Comparison of ENCODE assay signal across 8 cellular contexts in the genomic region with DNA sequence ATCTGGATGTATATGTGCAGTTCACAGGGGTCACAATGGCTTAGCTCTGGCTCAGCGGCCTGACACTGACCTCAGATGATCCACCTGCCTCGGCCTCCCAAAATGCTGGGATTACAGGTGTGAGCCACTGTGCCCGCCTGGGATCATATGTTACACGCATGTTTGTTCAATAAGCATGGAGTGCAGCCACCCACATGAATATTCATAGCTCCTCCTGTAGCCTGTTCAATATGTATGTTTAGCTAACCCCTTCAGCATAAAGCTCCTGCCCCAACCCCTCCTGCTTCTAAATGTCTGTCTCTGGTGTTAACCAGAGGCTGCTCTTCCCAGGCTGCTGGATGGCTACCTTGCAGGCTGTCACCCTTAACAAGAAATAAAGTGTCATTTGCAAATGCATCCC. TPM values are rescaled to one million over a fixed set of nuclear protein-coding genes. Genes with fewer than 3 reads are reported as not detected.
DNase-seq lines count a peak whose midpoint lies in the region; ATAC-seq, FAIRE-seq and TF ChIP-seq lines count a peak whose summit lies in the region.
"Not testable (repeated sequence)": the region's sequence is repeated elsewhere in the genome, so short reads cannot be mapped to it uniquely, and the experiment has no call there.

No MANE protein-coding gene starts in this region.

- BruUV-seq in Calu3 (replicated peaks; lab: Mats Ljungman, UMichigan): not testable (repeated sequence)

- peak; percentile 13 for FAIRE-seq in urothelium cell line (lab: Jason Lieb, UNC)

- not testable (repeated sequence) for H3K9me3 Mint-ChIP-seq in Calu3 (ENCODE audit: low read depth, unreplicated experiment); IgD-negative memory B cell; T-helper 1 cell treated with Interleukin-12 subunit alpha and Interleukin-12 subunit beta and Interleukin-4 antibody, amounts not matched to agents 30 μg/mL and 1 μg/mL, for 36 hours; activated T-cell treated with anti-CD3 and anti-CD28 coated beads, Interleukin-2, amount 50 U/mL, for 24 hours; activated naive CD8-positive, alpha-beta T cell treated with anti-CD3 and anti-CD28 coated beads, Interleukin-2, amount 50 U/mL, for 24 hours; nephron progenitor cell

- not testable (repeated sequence) for TF ChIP-seq CTCF in Calu3 (IDR thresholded peaks at IDR 0.05; ENCODE audit: unreplicated experiment); nephron progenitor cell (IDR thresholded peaks at IDR 0.05)

- ATAC-seq in activated naive CD8-positive, alpha-beta T cell treated with anti-CD3 and anti-CD28 coated beads, Interleukin-2, amount 50 U/mL, for 24 hours; left ventricle myocardium superior: not testable (repeated sequence)

- peak overlapping the region; percentile 20 for H3K27ac Mint-ChIP-seq in Calu3 (ENCODE audit: unreplicated experiment)
- peak overlapping the region; percentile 51 to 81 (median 71) for H3K27ac Mint-ChIP-seq in IgD-negative memory B cell
- H3K27ac Mint-ChIP-seq in T-helper 1 cell treated with Interleukin-12 subunit alpha and Interleukin-12 subunit beta and Interleukin-4 antibody, amounts not matched to agents 30 μg/mL and 1 μg/mL, for 36 hours: peak overlapping the region; percentile 79
- H3K27ac Mint-ChIP-seq in activated T-cell treated with anti-CD3 and anti-CD28 coated beads, Interleukin-2, amount 50 U/mL, for 24 hours: peak overlapping the region; percentile 89
- peak overlapping the region; percentile 85 for H3K27ac Mint-ChIP-seq in activated naive CD8-positive, alpha-beta T cell treated with anti-CD3 and anti-CD28 coated beads, Interleukin-2, amount 50 U/mL, for 24 hours
- not testable (repeated sequence) for H3K27ac Mint-ChIP-seq in nephron progenitor cell

- intact Hi-C loops in Calu3 (cut with micrococcal nuclease; ENCODE audit: unreplicated experiment); left ventricle myocardium superior (cut with micrococcal nuclease): not testable (repeated sequence)

- DNase-seq in Calu3; activated T-cell treated with anti-CD3 and anti-CD28 coated beads, Interleukin-2, amount 50 U/mL, for 24 hours; activated naive CD8-positive, alpha-beta T cell treated with anti-CD3 and anti-CD28 coated beads, Interleukin-2, amount 50 U/mL, for 24 hours; nephron progenitor cell; urothelium cell line (ENCODE audit: low spot score): not testable (repeated sequence)
- DNase-seq in left ventricle myocardium superior: peak; percentile 7

- CTCF ChIA-PET in Calu3 (lab: Charles Lee): not testable (repeated sequence)

- not testable (repeated sequence) for H3K27me3 Mint-ChIP-seq in Calu3 (ENCODE audit: unreplicated experiment); IgD-negative memory B cell; T-helper 1 cell treated with Interleukin-12 subunit alpha and Interleukin-12 subunit beta and Interleukin-4 antibody, amounts not matched to agents 30 μg/mL and 1 μg/mL, for 36 hours (ENCODE audit: low read depth); activated T-cell treated with anti-CD3 and anti-CD28 coated beads, Interleukin-2, amount 50 U/mL, for 24 hours; activated naive CD8-positive, alpha-beta T cell treated with anti-CD3 and anti-CD28 coated beads, Interleukin-2, amount 50 U/mL, for 24 hours; nephron progenitor cell (ENCODE audit: low read depth, poor library complexity)

- H3K4me3 Mint-ChIP-seq in Calu3 (ENCODE audit: low read depth, unreplicated experiment): peak overlapping the region; percentile 66
- peak overlapping the region; percentile 68 to 94 (median 84) for H3K4me3 Mint-ChIP-seq in IgD-negative memory B cell
- H3K4me3 Mint-ChIP-seq in T-helper 1 cell treated with Interleukin-12 subunit alpha and Interleukin-12 subunit beta and Interleukin-4 antibody, amounts not matched to agents 30 μg/mL and 1 μg/mL, for 36 hours: peak overlapping the region; percentile 69
- peak overlapping the region; percentile 72 for H3K4me3 Mint-ChIP-seq in activated T-cell treated with anti-CD3 and anti-CD28 coated beads, Interleukin-2, amount 50 U/mL, for 24 hours
- H3K4me3 Mint-ChIP-seq in activated naive CD8-positive, alpha-beta T cell treated with anti-CD3 and anti-CD28 coated beads, Interleukin-2, amount 50 U/mL, for 24 hours: peak overlapping the region; percentile 78
- peak overlapping the region; percentile 76 for H3K4me3 Mint-ChIP-seq in nephron progenitor cell

- not testable (repeated sequence) for H3K4me1 Mint-ChIP-seq in Calu3 (ENCODE audit: low read depth, unreplicated experiment)
- H3K4me1 Mint-ChIP-seq in IgD-negative memory B cell (peaks cover 42 to 55% (median 52%) of the 10 kb centered on the region in 3 donors), nephron progenitor cell (peaks cover 59% of the 10 kb centered on the region)
- peaks cover 30% of the 10 kb centered on the region for H3K4me1 Mint-ChIP-seq in T-helper 1 cell treated with Interleukin-12 subunit alpha and Interleukin-12 subunit beta and Interleukin-4 antibody, amounts not matched to agents 30 μg/mL and 1 μg/mL, for 36 hours (ENCODE audit: low read depth)
- H3K4me1 Mint-ChIP-seq in activated T-cell treated with anti-CD3 and anti-CD28 coated beads, Interleukin-2, amount 50 U/mL, for 24 hours (ENCODE audit: low read depth): peaks cover 41% of the 10 kb centered on the region
- H3K4me1 Mint-ChIP-seq in activated naive CD8-positive, alpha-beta T cell treated with anti-CD3 and anti-CD28 coated beads, Interleukin-2, amount 50 U/mL, for 24 hours: peaks cover 60% of the 10 kb centered on the region

- H3K36me3 Mint-ChIP-seq in Calu3 (ENCODE audit: insufficient read depth, unreplicated experiment); IgD-negative memory B cell; nephron progenitor cell (ENCODE audit: low read depth): not testable (repeated sequence)
- peaks cover 21% of the 10 kb centered on the region for H3K36me3 Mint-ChIP-seq in T-helper 1 cell treated with Interleukin-12 subunit alpha and Interleukin-12 subunit beta and Interleukin-4 antibody, amounts not matched to agents 30 μg/mL and 1 μg/mL, for 36 hours (ENCODE audit: low read depth)
- peaks cover 31% of the 10 kb centered on the region for H3K36me3 Mint-ChIP-seq in activated T-cell treated with anti-CD3 and anti-CD28 coated beads, Interleukin-2, amount 50 U/mL, for 24 hours (ENCODE audit: low read depth)
- H3K36me3 Mint-ChIP-seq in activated naive CD8-positive, alpha-beta T cell treated with anti-CD3 and anti-CD28 coated beads, Interleukin-2, amount 50 U/mL, for 24 hours (ENCODE audit: low read depth): peaks cover 26% of the 10 kb centered on the region

RNA-seq across cellular contexts. Expression of a gene that starts 1.0 kb away (rescaled TPM):
- total RNA-seq in Calu3 (2022) (12.3 and 16.1 TPM in 2 replicates), left ventricle myocardium superior (3.9 TPM)
- polyA plus RNA-seq in IgD-negative memory B cell: 90.7 TPM

RNA-seq across cellular contexts. Expression of a gene that starts 20.9 kb away (rescaled TPM):
- total RNA-seq in Calu3 (2022): not detected in 2 replicates
- polyA plus RNA-seq in IgD-negative memory B cell: 0.48 TPM
- 0.40 TPM for total RNA-seq in left ventricle myocardium superior

RNA-seq across cellular contexts. Expression of a gene that starts 35.5 kb away (rescaled TPM):
- total RNA-seq in Calu3 (2022): 22.2 and 24.1 TPM in 2 replicates
- polyA plus RNA-seq in IgD-negative memory B cell: 33.0 TPM
- 4.4 TPM for total RNA-seq in left ventricle myocardium superior

RNA-seq across cellular contexts. Expression of a gene that starts 55.2 kb away (rescaled TPM):
- total RNA-seq in Calu3 (2022): 1.1 and 1.8 TPM in 2 replicates
- polyA plus RNA-seq in IgD-negative memory B cell: 22.0 TPM
- total RNA-seq in left ventricle myocardium superior: 1.0 TPM
